Comparison of ENCODE assay signal across 18 cellular contexts in genomic region chr7:136594739-136595144, GRCh38.
DNase-seq lines count a peak whose midpoint lies in the region; ATAC-seq and TF ChIP-seq lines count a peak whose summit lies in the region.
"Had no signal": no experiment of that assay in that cellular context is flagged by ENCODE, and none has a peak within 500 bp of the region (broad histone marks: within the 10 kb centered on the region; RNA-seq: fewer than 3 reads in every experiment).

No MANE protein-coding gene starts in this region.

- H3K36me3 ChIP-seq in ovary = no peaks in the 10 kb centered on the region
- no peaks in the 10 kb centered on the region for H3K36me3 ChIP-seq in CD4-positive, alpha-beta memory T cell (ENCODE audit: insufficient read depth, low read length)

- POLR2A ChIA-PET in CD4-positive, alpha-beta memory T cell (lab: Charles Lee; ENCODE audit: partially characterized antibody) = no interaction called here

- WGBS in ovary, 3 donors = 29 to 47% (median 36%) methylated on average over 1 of the region's 1 CpG

- BruUV-seq in Calu3 (replicated peaks; lab: Mats Ljungman, UMichigan) = no TSS peak

- TF ChIP-seq POLR2A in ovary (IDR thresholded peaks at IDR 0.05) = no peak

- no peaks in the 10 kb centered on the region for H3K9me3 ChIP-seq in ovary
- no peaks in the 10 kb centered on the region for H3K9me3 ChIP-seq in CD4-positive, alpha-beta memory T cell (ENCODE audit: control insufficient read depth in 1 of 2, low read length in 2 of 2)

- ATAC-seq in HG02840 (IDR thresholded peaks at IDR 0.05; ENCODE audit: low FRiP score, unreplicated experiment) = no peak
- ATAC-seq: CD8-positive, alpha-beta T cell; GM12878; GM23338; K562; PC-3 had no signal

- DNase-seq in SK-N-DZ (ENCODE audit: low spot score) = peak; percentile 63
- DNase-seq in fibroblast of villous mesenchyme (ENCODE audit: low read depth) = peak; percentile 21
- DNase-seq in neural crest cell (ENCODE audit: low read depth, low spot score) = no peak
- no peak for DNase-seq in ovary
- DNase-seq in CD4-positive, alpha-beta memory T cell = no peak
- DNase-seq in Calu3 = no peak
- DNase-seq: CD8-positive, alpha-beta T cell; DMS79; NCI-H1436 treated with DMSO at 0.1 percent for 48 hours; NCI-H2029 treated with DMSO at 0.1 percent for 48 hours; NCI-H510A treated with DMSO at 0.1 percent for 48 hours; NCI-H82; PC-3 had no signal

- peak overlapping the region; percentile 13 for H3K27ac Mint-ChIP-seq in neural crest cell (ENCODE audit: unreplicated experiment)
- H3K27ac Mint-ChIP-seq in CD4-positive, alpha-beta memory T cell = no peak overlapping the region
- no peak overlapping the region for H3K27ac Mint-ChIP-seq in Calu3 (ENCODE audit: unreplicated experiment)
- H3K27ac Mint-ChIP-seq: CD8-positive, alpha-beta T cell; GM23338 had no signal

- H3K4me1 ChIP-seq in ovary (ENCODE audit: insufficient read depth) = no peaks in the 10 kb centered on the region
- H3K4me1 ChIP-seq in CD4-positive, alpha-beta memory T cell (ENCODE audit: insufficient read depth, low read length) = no peaks in the 10 kb centered on the region

- H3K9me3 Mint-ChIP-seq in neural crest cell (peaks cover 4% of the 10 kb centered on the region), Calu3 (ENCODE audit: low read depth, unreplicated experiment) (peaks cover 13% of the 10 kb centered on the region)
- H3K9me3 Mint-ChIP-seq in CD4-positive, alpha-beta memory T cell = peaks cover 0 to 22% (median 7%) of the 10 kb centered on the region in 8 donors

- H3K4me1 Mint-ChIP-seq in neural crest cell (peaks cover 6% of the 10 kb centered on the region), Calu3 (ENCODE audit: low read depth, unreplicated experiment) (no peaks in the 10 kb centered on the region)
- no peaks in the 10 kb centered on the region for H3K4me1 Mint-ChIP-seq in CD4-positive, alpha-beta memory T cell
- H3K4me1 Mint-ChIP-seq: GM23338 had no signal

- CTCF ChIA-PET in CD4-positive, alpha-beta memory T cell (lab: Charles Lee; ENCODE audit: partially characterized antibody) = no interaction called here
- CTCF ChIA-PET in Calu3 (lab: Charles Lee) = no interaction called here

- no peaks in the 10 kb centered on the region for H3K36me3 Mint-ChIP-seq in neural crest cell (ENCODE audit: low read depth)
- no peaks in the 10 kb centered on the region for H3K36me3 Mint-ChIP-seq in CD4-positive, alpha-beta memory T cell
- no peaks in the 10 kb centered on the region for H3K36me3 Mint-ChIP-seq in Calu3 (ENCODE audit: insufficient read depth, unreplicated experiment)
- H3K36me3 Mint-ChIP-seq: CD8-positive, alpha-beta T cell had no signal

- H3K27me3 Mint-ChIP-seq in neural crest cell (ENCODE audit: low read depth) (no peaks in the 10 kb centered on the region), Calu3 (ENCODE audit: unreplicated experiment) (no peaks in the 10 kb centered on the region)
- H3K27me3 Mint-ChIP-seq in CD4-positive, alpha-beta memory T cell = no peaks in the 10 kb centered on the region

- TF ChIP-seq CTCF in fibroblast of villous mesenchyme (IDR thresholded peaks at IDR 0.05; ENCODE audit: insufficient read depth, low read depth, low read length) (no peak), neural crest cell (conservative IDR thresholded peaks at IDR 0.05) (no peak), ovary (IDR thresholded peaks at IDR 0.05) (no peak), Calu3 (IDR thresholded peaks at IDR 0.05; ENCODE audit: unreplicated experiment) (no peak)

- H3K4me3 ChIP-seq in fibroblast of villous mesenchyme (ENCODE audit: low read depth, low read length) = no peak overlapping the region
- no peak overlapping the region for H3K4me3 ChIP-seq in ovary
- H3K4me3 ChIP-seq in CD4-positive, alpha-beta memory T cell (ENCODE audit: low read length in 2 of 2) = no peak overlapping the region
- H3K4me3 ChIP-seq: GM12878, GM23338, K562 had no signal

- H3K27ac ChIP-seq in ovary = no peak overlapping the region
- H3K27ac ChIP-seq in CD4-positive, alpha-beta memory T cell (ENCODE audit: low read depth, low read length) = no peak overlapping the region
- H3K27ac ChIP-seq: RWPE1 had no signal

- intact Hi-C loops in ovary (cut with DNase I) = no loop called here
- intact Hi-C loops in CD4-positive, alpha-beta memory T cell (cut with micrococcal nuclease) = no loop called here
- intact Hi-C loops in Calu3 (cut with micrococcal nuclease; ENCODE audit: unreplicated experiment) = no loop called here

- no peak overlapping the region for H3K4me3 Mint-ChIP-seq in neural crest cell
- no peak overlapping the region for H3K4me3 Mint-ChIP-seq in CD4-positive, alpha-beta memory T cell
- H3K4me3 Mint-ChIP-seq in Calu3 (ENCODE audit: low read depth, unreplicated experiment) = no peak overlapping the region
- H3K4me3 Mint-ChIP-seq: CD8-positive, alpha-beta T cell; GM23338 had no signal

- no peak for TF ChIP-seq EP300 in ovary (IDR thresholded peaks at IDR 0.05)

- H3K27me3 ChIP-seq in ovary = no peaks in the 10 kb centered on the region
- H3K27me3 ChIP-seq in CD4-positive, alpha-beta memory T cell (ENCODE audit: insufficient read depth, low read length) = no peaks in the 10 kb centered on the region

Comparison
In these comparisons a context has a peak if more than half of its experiments do, and no peak if none do; other contexts are left out.
1. DNase-seq: peak in SK-N-DZ (single experiment) and fibroblast of villous mesenchyme (single experiment); none in neural crest cell (single experiment), ovary (0 of 5), CD4-positive, alpha-beta memory T cell (0 of 5) and Calu3 (single experiment).